ENCODE assay signal across 1 cellular context in the genomic region with DNA sequence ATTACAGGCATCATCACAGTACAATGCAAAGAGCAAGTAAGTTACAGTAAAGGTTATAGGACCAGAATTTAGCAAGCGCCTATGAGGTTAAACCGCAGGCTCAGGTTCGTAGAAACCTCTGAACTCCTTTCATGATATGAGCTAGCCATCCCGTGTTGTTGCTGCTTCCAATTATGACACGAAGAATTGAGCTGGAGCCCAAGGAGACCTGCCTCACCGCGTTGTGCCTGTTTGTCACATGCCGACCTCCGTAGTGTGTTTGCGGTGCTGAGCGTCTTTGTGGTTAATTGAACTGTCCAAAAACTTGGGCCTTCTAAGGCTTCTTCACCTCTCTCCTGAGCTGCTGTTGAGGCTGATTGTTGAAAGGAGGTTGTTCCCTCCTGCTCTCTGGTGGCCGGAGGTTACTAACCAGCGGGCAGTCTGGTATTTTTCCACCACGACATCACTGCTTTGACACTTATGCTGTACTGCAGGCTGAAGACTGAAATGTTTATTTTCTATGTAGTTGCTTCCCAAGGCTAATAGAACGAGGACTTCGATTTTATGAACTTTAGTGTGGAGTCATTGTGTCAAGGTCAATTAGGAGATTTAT.
TF ChIP-seq lines count a peak whose summit lies in the region.

No MANE protein-coding gene starts in this region.

TF ChIP-seq in HCT116, 20 proteins besides CTCF, POLR2A, EP300 and RAD21 (continued from another document):
- no peak for TF ChIP-seq ELF1 (IDR thresholded peaks at IDR 0.05; ENCODE audit: borderline replicate concordance, low read depth)
TF ChIP-seq in HCT116: peak in this region for 0.
